2 cellular contexts compared by ENCODE assay signal in genomic region chr13:110420626-110421025, GRCh38.
TF ChIP-seq lines count a peak whose summit lies in the region.

No MANE protein-coding gene starts in this region.

TF ChIP-seq in IMR-90, 13 proteins besides CTCF, POLR2A, EP300 and RAD21:
- TF ChIP-seq ELK1 (IDR thresholded peaks at IDR 0.05; ENCODE audit: borderline replicate concordance, low read depth, low read length), result no peak
- no peak for TF ChIP-seq MXI1 (IDR thresholded peaks at IDR 0.05; ENCODE audit: borderline replicate concordance, low read depth, low read length)

TF ChIP-seq in GM23338, 12 proteins besides CTCF, POLR2A, EP300 and RAD21:
- no peak for TF ChIP-seq ZNF331 (CRISPR knock-in tag; IDR thresholded peaks at IDR 0.05; ENCODE audit: low read depth)
- no peak for TF ChIP-seq ZNF114 (CRISPR knock-in tag; IDR thresholded peaks at IDR 0.05)
- no peak for TF ChIP-seq EZH2phosphoT487 (IDR thresholded peaks at IDR 0.05; ENCODE audit: unreplicated experiment)
- TF ChIP-seq STAT1 (IDR thresholded peaks at IDR 0.05; ENCODE audit: unreplicated experiment), result no peak
- no peak for TF ChIP-seq NANOG (IDR thresholded peaks at IDR 0.05; ENCODE audit: borderline replicate concordance)
